In genomic region chr16:56697456-56698155, GRCh38 we compare ENCODE assay signal across 20 cellular contexts. TPM values are rescaled to one million over a fixed set of nuclear protein-coding genes. Genes with fewer than 3 reads are reported as not detected.
A peak's percentile ranks its signal among the peaks of the same experiment; 100 is the strongest.
DNase-seq lines count a peak whose midpoint lies in the region; FAIRE-seq and TF ChIP-seq lines count a peak whose summit lies in the region.
"Had no signal": no experiment of that assay in that cellular context is flagged by ENCODE, and none has a peak within 500 bp of the region (broad histone marks: within the 10 kb centered on the region; RNA-seq: fewer than 3 reads in every experiment).

No MANE protein-coding gene starts in this region.

- no peak overlapping the region for H3K9ac ChIP-seq in GM23248

- H3K4me3 Mint-ChIP-seq in progenitor cell of endocrine pancreas (ENCODE audit: low read depth), result no peak overlapping the region
- H3K4me3 Mint-ChIP-seq in activated naive CD4-positive, alpha-beta T cell treated with anti-CD3 and anti-CD28 coated beads, Interleukin-2, amount 10 ng/mL, durations not matched to agents 7 days and 5 days, result no peak overlapping the region
- H3K4me3 Mint-ChIP-seq: CD8-positive, alpha-beta T cell; GM23338; H9; HFFc6 had no signal

- H3K4me2 ChIP-seq in GM23248 (ENCODE audit: unreplicated experiment), result no peak overlapping the region
- H3K4me2 ChIP-seq: GM23338 had no signal

- H3K9me3 ChIP-seq in HEK293 (ENCODE audit: control insufficient read depth, insufficient read depth, low read depth, low read length), result no peaks in the 10 kb centered on the region
- H3K9me3 ChIP-seq in GM23248 (ENCODE audit: low read depth), result no peaks in the 10 kb centered on the region

- in situ Hi-C loops in GM23248 (cut with MboI), result loop anchor here (10.0 kb wide), 1 partner anchor 123 kb away; no protein-coding TSS in a partner anchor

- WGBS in GM23248 (ENCODE audit: low coverage in 1 of 2, low lambda C conversion rate in 2 of 2, missing lambda C conversion rate in 2 of 2), 2 experiments, result 80 to 82% methylated on average over 5 of the region's 5 CpGs

- H3K4me3 ChIP-seq in HEK293 (ENCODE audit: low read depth, low read length) (no peak overlapping the region), GM23248 (no peak overlapping the region)
- H3K4me3 ChIP-seq: GM23338 had no signal

- H3F3A ChIP-seq in GM23248 (ENCODE audit: insufficient read depth), result no peaks in the 10 kb centered on the region

- H3K9me2 ChIP-seq in GM23248 (ENCODE audit: insufficient read depth), result no peaks in the 10 kb centered on the region

- H3K27me3 Mint-ChIP-seq in progenitor cell of endocrine pancreas, result no peaks in the 10 kb centered on the region
- peaks cover 27% of the 10 kb centered on the region for H3K27me3 Mint-ChIP-seq in activated naive CD4-positive, alpha-beta T cell treated with anti-CD3 and anti-CD28 coated beads, Interleukin-2, amount 10 ng/mL, durations not matched to agents 7 days and 5 days

- H3K27me3 ChIP-seq in GM23248 (replicated peaks; ENCODE audit: insufficient read depth), result no peaks in the 10 kb centered on the region

- no peaks in the 10 kb centered on the region for H4K20me1 ChIP-seq in GM23248 (ENCODE audit: insufficient read depth)

- no peak overlapping the region for H3K27ac ChIP-seq in HEK293 (ENCODE audit: extremely low read depth, low read depth, low read length)
- no peak overlapping the region for H3K27ac ChIP-seq in GM23248

- FAIRE-seq in HTR-8/SVneo (lab: Jason Lieb, UNC), result peak; percentile 84
- FAIRE-seq: G401.6, GM12892 had no signal

- H3K4me1 ChIP-seq in HEK293 (ENCODE audit: control insufficient read depth, insufficient read depth, low read length) (no peaks in the 10 kb centered on the region), GM23248 (ENCODE audit: insufficient read depth) (no peaks in the 10 kb centered on the region)
- H3K4me1 ChIP-seq: Caco-2 had no signal

- TF ChIP-seq CTCF in HEK293 (tag by site-specific recombination; IDR thresholded peaks at IDR 0.05) (no peak), progenitor cell of endocrine pancreas (IDR thresholded peaks at IDR 0.05; ENCODE audit: unreplicated experiment) (no peak)

- peak overlapping the region; percentile 74 for H3K27ac Mint-ChIP-seq in progenitor cell of endocrine pancreas
- H3K27ac Mint-ChIP-seq in activated naive CD4-positive, alpha-beta T cell treated with anti-CD3 and anti-CD28 coated beads, Interleukin-2, amount 10 ng/mL, durations not matched to agents 7 days and 5 days, result no peak overlapping the region
- H3K27ac Mint-ChIP-seq: CD4-positive, CD25-positive, alpha-beta regulatory T cell; CD8-positive, alpha-beta T cell; GM23338; H9; HFFc6 had no signal

- H3K9me3 Mint-ChIP-seq in progenitor cell of endocrine pancreas (ENCODE audit: low read depth), result no peaks in the 10 kb centered on the region
- no peaks in the 10 kb centered on the region for H3K9me3 Mint-ChIP-seq in activated naive CD4-positive, alpha-beta T cell treated with anti-CD3 and anti-CD28 coated beads, Interleukin-2, amount 10 ng/mL, durations not matched to agents 7 days and 5 days
- H3K9me3 Mint-ChIP-seq: CD8-positive, alpha-beta T cell; HFFc6 had no signal

- H3K79me2 ChIP-seq in GM23248 (ENCODE audit: insufficient read depth), result no peaks in the 10 kb centered on the region

- H3K4me1 Mint-ChIP-seq in progenitor cell of endocrine pancreas (ENCODE audit: low read depth), result no peaks in the 10 kb centered on the region
- peaks cover 10% of the 10 kb centered on the region for H3K4me1 Mint-ChIP-seq in activated naive CD4-positive, alpha-beta T cell treated with anti-CD3 and anti-CD28 coated beads, Interleukin-2, amount 10 ng/mL, durations not matched to agents 7 days and 5 days

- no peaks in the 10 kb centered on the region for H3K36me3 ChIP-seq in HEK293 (ENCODE audit: control insufficient read depth in 2 of 2, insufficient read depth in 1 of 2, low read length in 2 of 2)
- H3K36me3 ChIP-seq in GM23248 (ENCODE audit: low read depth), result no peaks in the 10 kb centered on the region

- POLR2A ChIA-PET in HEK293 (lab: Yijun Ruan, JAX), result no interaction called here

- DNase-seq in HTR-8/SVneo (ENCODE audit: insufficient read length, low spot score) (no peak), mesenteric fat pad (ENCODE audit: low spot score) (peak; percentile 55), progenitor cell of endocrine pancreas (ENCODE audit: low spot score, unreplicated experiment) (no peak), GM23248 (no peak)
- no peak for DNase-seq in activated naive CD4-positive, alpha-beta T cell treated with anti-CD3 and anti-CD28 coated beads, Interleukin-2, amount 10 ng/mL, durations not matched to agents 7 days and 5 days
- DNase-seq: C1 segment of cervical spinal cord; Caco-2; CD4-positive, CD25-positive, alpha-beta regulatory T cell; CD8-positive, alpha-beta T cell; DMS153; DND-41; H9; HFFc6 had no signal

- H2AFZ ChIP-seq in GM23248, result no peak overlapping the region
- H2AFZ ChIP-seq: GM23338 had no signal

- CTCF ChIA-PET in HEK293 (lab: Yijun Ruan, JAX), result interaction anchor here (0.7 to 1.5 kb wide), 5 partner anchors 15 to 120 kb away, joined by 3 to 8 read pairs (median 3); partner anchors contain the start of gene MT1X
- CTCF ChIA-PET in activated naive CD4-positive, alpha-beta T cell treated with anti-CD3 and anti-CD28 coated beads, Interleukin-2, amount 10 ng/mL, durations not matched to agents 7 days and 5 days (lab: Charles Lee), result interaction anchor here (0.6 to 1.6 kb wide), 2 partner anchors 121 to 184 kb away, joined by 3 to 10 read pairs; no protein-coding TSS in a partner anchor

- no peaks in the 10 kb centered on the region for H3K36me3 Mint-ChIP-seq in progenitor cell of endocrine pancreas (ENCODE audit: insufficient read depth)
- H3K36me3 Mint-ChIP-seq in activated naive CD4-positive, alpha-beta T cell treated with anti-CD3 and anti-CD28 coated beads, Interleukin-2, amount 10 ng/mL, durations not matched to agents 7 days and 5 days, result no peaks in the 10 kb centered on the region
- H3K36me3 Mint-ChIP-seq: CD4-positive, CD25-positive, alpha-beta regulatory T cell; CD8-positive, alpha-beta T cell had no signal

TF ChIP-seq in HEK293, 187 proteins besides CTCF, POLR2A, EP300 and RAD21:
- TF ChIP-seq ZNF518A (tag by site-specific recombination; conservative IDR thresholded peaks at IDR 0.05; ENCODE audit: low read depth) (no peak), SETDB1 (IDR thresholded peaks at IDR 0.05; ENCODE audit: insufficient read length, low read length) (peak; percentile 56)

RNA-seq across cellular contexts. Expression of gene MT1X, which starts 15.3 kb away (rescaled TPM):
- total RNA-seq in mesenteric fat pad (971 TPM), progenitor cell of endocrine pancreas (6.8 and 6.9 TPM in 2 replicates)
- total RNA-seq in GM23248 (2014; rRNA removed; shearing (Covaris generic)), result 26.2 and 113 TPM in 2 replicates
- 126 and 146 TPM in 2 replicates for polyA plus RNA-seq in GM23248 (2016; fragmentation: Nextera tagmentation; extraction: Ambion mirVana)

RNA-seq across cellular contexts. Expression of gene MT1H, which starts 28.0 kb away (rescaled TPM):
- total RNA-seq in mesenteric fat pad, result 0.58 TPM
- not detected in 2 replicates for total RNA-seq in progenitor cell of endocrine pancreas
- not detected in 2 replicates for total RNA-seq in GM23248 (2014; rRNA removed; shearing (Covaris generic))
- polyA plus RNA-seq in GM23248 (2016; fragmentation: Nextera tagmentation; extraction: Ambion mirVana), result not detected in 2 replicates
- total RNA-seq: A172; Caco-2; CD4-positive, CD25-positive, alpha-beta regulatory T cell; CD8-positive, alpha-beta T cell; H4; HFFc6 had no signal
- polyA plus RNA-seq: BJ; CD4-positive, CD25-positive, alpha-beta regulatory T cell had no signal

RNA-seq across cellular contexts. Expression of gene MT1G, which starts 29.7 kb away (rescaled TPM):
- total RNA-seq in mesenteric fat pad (41.5 TPM), progenitor cell of endocrine pancreas (1.8 and 2.9 TPM in 2 replicates)
- not detected in 2 replicates for total RNA-seq in GM23248 (2014; rRNA removed; shearing (Covaris generic))
- polyA plus RNA-seq in GM23248 (2016; fragmentation: Nextera tagmentation; extraction: Ambion mirVana), result 3.3 and 4.4 TPM in 2 replicates
- total RNA-seq: A172; Caco-2; CD4-positive, CD25-positive, alpha-beta regulatory T cell; CD8-positive, alpha-beta T cell; H4 had no signal
- polyA plus RNA-seq: CD4-positive, CD25-positive, alpha-beta regulatory T cell had no signal

RNA-seq across cellular contexts. Expression of gene NUP93, which starts 32.3 kb away (rescaled TPM):
- 52.7 TPM for total RNA-seq in mesenteric fat pad
- 74.4 and 76.9 TPM in 2 replicates for total RNA-seq in progenitor cell of endocrine pancreas
- 40.3 and 47.1 TPM in 2 replicates for total RNA-seq in GM23248 (2014; rRNA removed; shearing (Covaris generic))
- 49.6 and 51.2 TPM in 2 replicates for polyA plus RNA-seq in GM23248 (2016; fragmentation: Nextera tagmentation; extraction: Ambion mirVana)

RNA-seq across cellular contexts. Expression of gene MT1F, which starts 39.8 kb away (rescaled TPM):
- total RNA-seq in mesenteric fat pad (11.8 TPM), progenitor cell of endocrine pancreas (6.3 and 7.2 TPM in 2 replicates)
- 1.1 TPM in 1 of 2 replicates, not detected in the other for total RNA-seq in GM23248 (2014; rRNA removed; shearing (Covaris generic))
- polyA plus RNA-seq in GM23248 (2016; fragmentation: Nextera tagmentation; extraction: Ambion mirVana), result 4.5 and 5.4 TPM in 2 replicates
- total RNA-seq: A172, HFFc6 had no signal

Comparison
In these comparisons a context has a peak if more than half of its experiments do, and no peak if none do; other contexts are left out.
1. RNA of gene MT1G, which starts 29.7 kb away (total RNA-seq): 41.5 TPM in mesenteric fat pad (single experiment); 1.8 to 2.9 TPM in progenitor cell of endocrine pancreas and not detected in GM23248; every median in the first group is over 10 times any median in the second.